ENCODE assay signal across 8 cellular contexts in the genomic region with DNA sequence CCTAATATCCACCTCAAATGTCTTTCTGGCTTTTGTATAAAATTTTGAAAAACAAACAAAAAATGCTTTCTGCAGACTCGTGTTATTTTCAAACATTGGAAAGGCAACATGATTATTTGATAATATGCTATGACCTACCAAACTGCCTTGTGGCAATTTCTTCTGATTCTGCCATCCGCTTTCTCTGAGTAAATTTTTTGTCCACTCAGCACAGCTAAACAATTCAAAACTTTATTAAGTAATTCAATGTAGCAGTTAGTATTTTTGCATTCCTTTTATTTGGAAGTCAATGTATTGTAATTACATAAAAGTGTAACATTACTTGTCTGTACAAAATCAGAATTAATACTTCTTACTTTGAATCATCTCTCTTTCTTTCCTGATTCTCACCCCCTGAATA.
"Had no signal": no experiment of that assay in that cellular context is flagged by ENCODE, and none has a peak within 500 bp of the region (broad histone marks: within the 10 kb centered on the region; RNA-seq: fewer than 3 reads in every experiment).

No MANE protein-coding gene starts in this region.

- ATAC-seq: GM12878 had no signal

- H3K4me3 ChIP-seq: GM12878 had no signal

- DNase-seq: GDM1, GF-D8 had no signal

- FAIRE-seq: G401.6, GM12878, GM12891, GM12892, GM18507, GM19239 had no signal
